Comparison of ENCODE assay signal across 9 cellular contexts in the genomic region with DNA sequence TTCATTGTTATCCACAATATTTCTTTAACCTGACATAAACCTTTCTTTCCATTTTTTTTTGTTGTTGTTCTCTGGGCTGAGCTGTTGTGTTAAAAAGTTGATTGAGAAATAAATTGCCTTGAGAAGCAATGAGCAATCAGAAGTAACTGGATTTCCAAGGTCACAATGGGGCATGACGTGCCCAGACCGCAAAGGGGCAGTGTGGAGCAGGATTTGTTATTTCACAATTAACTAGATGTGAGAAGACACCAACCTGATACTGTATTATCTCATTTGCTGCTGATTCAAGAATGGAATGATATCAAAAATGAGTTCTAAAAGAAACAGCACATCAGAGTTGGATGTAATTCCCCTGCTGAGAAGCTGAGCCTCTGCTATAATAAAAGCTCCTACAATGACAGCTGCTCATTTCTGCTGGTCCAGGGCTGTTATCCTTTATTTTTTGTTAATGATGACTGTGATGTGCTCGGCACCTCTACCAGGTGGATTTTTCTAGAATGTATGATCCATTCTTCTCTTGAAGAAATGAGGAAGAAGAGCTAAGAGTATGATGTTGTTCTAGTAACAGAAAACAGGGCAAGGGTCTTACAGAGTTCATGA. TPM values are rescaled to one million over a fixed set of nuclear protein-coding genes. Genes with fewer than 3 reads are reported as not detected.
DNase-seq lines count a peak whose midpoint lies in the region; ATAC-seq and TF ChIP-seq lines count a peak whose summit lies in the region.
"Had no signal": no experiment of that assay in that cellular context is flagged by ENCODE, and none has a peak within 500 bp of the region (broad histone marks: within the 10 kb centered on the region; RNA-seq: fewer than 3 reads in every experiment).

No MANE protein-coding gene starts in this region.

- peaks cover 5% of the 10 kb centered on the region for H3K27me3 ChIP-seq in upper lobe of right lung

- TF ChIP-seq CTCF in upper lobe of right lung (IDR thresholded peaks at IDR 0.05) = peak; percentile 53

- intact Hi-C loops in head of caudate nucleus (cut with DNase I) = no loop called here
- intact Hi-C loops in upper lobe of right lung (cut with DNase I) = no loop called here

- no peaks in the 10 kb centered on the region for H3K9me3 ChIP-seq in upper lobe of right lung

- POLR2A ChIA-PET in HEK293T (lab: Yijun Ruan, JAX) = no interaction called here

- H3K4me1 ChIP-seq in upper lobe of right lung = no peaks in the 10 kb centered on the region

- CTCF ChIA-PET in HEK293T (lab: Yijun Ruan, JAX) = interaction anchor here (0.7 to 1.0 kb wide), 3 partner anchors 14 to 25 kb away, joined by 3 read pairs; no protein-coding TSS in a partner anchor

- no peaks in the 10 kb centered on the region for H3K36me3 ChIP-seq in upper lobe of right lung

- peak; percentile 80 for ATAC-seq in upper lobe of right lung

- H3K27ac ChIP-seq in upper lobe of right lung = no peak overlapping the region

- DNase-seq in NCI-H2107 treated with DMSO at 0.1 percent for 48 hours (lab: John Stamatoyannopoulos, UW; ENCODE audit: unreplicated experiment) (peak; percentile 1), NCI-H2107 (lab: John Stamatoyannopoulos, UW) (no peak), HEK293T (ENCODE audit: extremely low spot score) (peak; percentile 23), SK-N-DZ (ENCODE audit: low spot score) (peak; percentile 20), head of caudate nucleus (peak in 32 of 42 donors; percentile 2 to 63 (median 18)), upper lobe of right lung (no peak), activated gamma-delta T cell (lab: John Stamatoyannopoulos, UW) (no peak), HK-2 (ENCODE audit: unreplicated experiment) (no peak)

- H3K4me3 ChIP-seq in upper lobe of right lung = no peak overlapping the region

TF ChIP-seq in HEK293T, 16 proteins besides CTCF, POLR2A, EP300 and RAD21:
- TF ChIP-seq, protein P1, sequence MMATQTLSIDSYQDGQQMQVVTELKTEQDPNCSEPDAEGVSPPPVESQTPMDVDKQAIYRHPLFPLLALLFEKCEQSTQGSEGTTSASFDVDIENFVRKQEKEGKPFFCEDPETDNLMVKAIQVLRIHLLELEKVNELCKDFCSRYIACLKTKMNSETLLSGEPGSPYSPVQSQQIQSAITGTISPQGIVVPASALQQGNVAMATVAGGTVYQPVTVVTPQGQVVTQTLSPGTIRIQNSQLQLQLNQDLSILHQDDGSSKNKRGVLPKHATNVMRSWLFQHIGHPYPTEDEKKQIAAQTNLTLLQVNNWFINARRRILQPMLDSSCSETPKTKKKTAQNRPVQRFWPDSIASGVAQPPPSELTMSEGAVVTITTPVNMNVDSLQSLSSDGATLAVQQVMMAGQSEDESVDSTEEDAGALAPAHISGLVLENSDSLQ (IDR thresholded peaks at IDR 0.05) = no peak
- no peak for TF ChIP-seq FOXA1 (IDR thresholded peaks at IDR 0.05)
- no peak for TF ChIP-seq FOXK2 (IDR thresholded peaks at IDR 0.05)
- no peak for TF ChIP-seq HDGF (IDR thresholded peaks at IDR 0.05; ENCODE audit: borderline replicate concordance)
- no peak for TF ChIP-seq CTBP1 (IDR thresholded peaks at IDR 0.05; ENCODE audit: borderline replicate concordance)
- no peak for TF ChIP-seq L3MBTL2 (conservative IDR thresholded peaks at IDR 0.05)
- TF ChIP-seq SP1 (IDR thresholded peaks at IDR 0.05) = no peak
- no peak for TF ChIP-seq ZNF384 (IDR thresholded peaks at IDR 0.05)
- TF ChIP-seq ARNT (IDR thresholded peaks at IDR 0.05) = no peak
- no peak for TF ChIP-seq BHLHE40 (IDR thresholded peaks at IDR 0.05; ENCODE audit: borderline replicate concordance)
- TF ChIP-seq FOXM1 (IDR thresholded peaks at IDR 0.05; ENCODE audit: borderline replicate concordance) = no peak
- TF ChIP-seq NFRKB (IDR thresholded peaks at IDR 0.05) = no peak

RNA-seq across cellular contexts. Expression of a gene that starts 28.1 kb away (rescaled TPM):
- 0.31 and 2.3 TPM in 2 replicates for polyA plus RNA-seq in SK-N-DZ (2014; cell fraction: cytosol; rRNA removed)
- polyA plus RNA-seq in SK-N-DZ (2014; cell fraction: nucleus; rRNA removed) = 0.17 and 0.62 TPM in 2 replicates
- total RNA-seq in upper lobe of right lung = 0.26 TPM
- total RNA-seq: CD4-positive, CD25-positive, alpha-beta regulatory T cell had no signal
- polyA plus RNA-seq: CD4-positive, CD25-positive, alpha-beta regulatory T cell had no signal

Comparison
In these comparisons a context has a peak if more than half of its experiments do, and no peak if none do; other contexts are left out.
1. DNase-seq: peak in NCI-H2107 treated with DMSO at 0.1 percent for 48 hours (single experiment), HEK293T (single experiment), SK-N-DZ (single experiment) and head of caudate nucleus (32 of 42); none in NCI-H2107 (single experiment), upper lobe of right lung (single experiment), activated gamma-delta T cell (single experiment) and HK-2 (single experiment).